Comparison of ENCODE assay signal across 14 cellular contexts in the genomic region with DNA sequence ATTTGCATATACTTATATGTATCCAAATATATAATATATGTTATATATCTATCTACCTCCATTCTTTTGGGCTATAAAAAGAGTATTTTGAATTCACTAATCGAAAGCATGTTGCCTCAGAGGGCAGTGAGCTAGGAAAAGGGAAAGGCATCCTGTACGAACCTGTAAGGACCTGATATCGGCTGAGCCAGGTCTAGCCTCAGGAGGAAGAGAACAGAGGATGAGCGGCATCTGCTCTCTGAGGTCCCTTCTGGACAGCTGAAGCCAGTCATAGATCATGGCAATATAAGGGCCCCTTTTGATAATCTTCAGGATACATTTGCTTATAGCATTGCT.
A peak's percentile ranks its signal among the peaks of the same experiment; 100 is the strongest.
DNase-seq lines count a peak whose midpoint lies in the region; ATAC-seq, FAIRE-seq and TF ChIP-seq lines count a peak whose summit lies in the region.
"Had no signal": no experiment of that assay in that cellular context is flagged by ENCODE, and none has a peak within 500 bp of the region (broad histone marks: within the 10 kb centered on the region; RNA-seq: fewer than 3 reads in every experiment).

No MANE protein-coding gene starts in this region.

- no peaks in the 10 kb centered on the region for H3K9me3 Mint-ChIP-seq in chondrocyte (ENCODE audit: low read depth)
- no peaks in the 10 kb centered on the region for H3K9me3 Mint-ChIP-seq in osteocyte (ENCODE audit: unreplicated experiment)
- H3K9me3 Mint-ChIP-seq: dendritic cell treated with granulocyte-macrophage colony-stimulating factor and Interleukin-4, amounts not matched to agents 40 ng/mL and 50 ng/mL, for 4 days; naive thymus-derived CD8-positive, alpha-beta T cell; stimulated activated effector memory CD8-positive, alpha-beta T cell treated with anti-CD3 and anti-CD28 coated beads, Interleukin-12 subunit alpha, Interleukin-12 subunit beta, amount 100 ng/mL, for 72 hours had no signal

- H3K4me3 Mint-ChIP-seq in chondrocyte (ENCODE audit: unreplicated experiment) (no peak overlapping the region), osteocyte (ENCODE audit: unreplicated experiment) (no peak overlapping the region)
- H3K4me3 Mint-ChIP-seq: activated naive CD8-positive, alpha-beta T cell; dendritic cell treated with granulocyte-macrophage colony-stimulating factor and Interleukin-4, amounts not matched to agents 40 ng/mL and 50 ng/mL, for 4 days; naive thymus-derived CD8-positive, alpha-beta T cell; stimulated activated effector memory CD8-positive, alpha-beta T cell treated with anti-CD3 and anti-CD28 coated beads, Interleukin-12 subunit alpha, Interleukin-12 subunit beta, amount 100 ng/mL, for 72 hours had no signal

- peaks cover 3% of the 10 kb centered on the region for H3K36me3 Mint-ChIP-seq in chondrocyte (ENCODE audit: low read depth)
- H3K36me3 Mint-ChIP-seq in osteocyte (ENCODE audit: unreplicated experiment), result peaks cover 2% of the 10 kb centered on the region
- H3K36me3 Mint-ChIP-seq: activated naive CD8-positive, alpha-beta T cell; naive thymus-derived CD8-positive, alpha-beta T cell; stimulated activated effector memory CD8-positive, alpha-beta T cell treated with anti-CD3 and anti-CD28 coated beads, Interleukin-12 subunit alpha, Interleukin-12 subunit beta, amount 100 ng/mL, for 72 hours had no signal

- TF ChIP-seq POLR2A in GM12891 (IDR thresholded peaks at IDR 0.05; ENCODE audit: low read depth, low read length), result no peak

- H3K4me1 Mint-ChIP-seq in chondrocyte (ENCODE audit: low read depth) (peaks cover 36% of the 10 kb centered on the region), osteocyte (ENCODE audit: unreplicated experiment) (peaks cover 33% of the 10 kb centered on the region)
- H3K4me1 Mint-ChIP-seq: stimulated activated effector memory CD8-positive, alpha-beta T cell treated with anti-CD3 and anti-CD28 coated beads, Interleukin-12 subunit alpha, Interleukin-12 subunit beta, amount 100 ng/mL, for 72 hours had no signal

- peak overlapping the region; percentile 42 for H3K27ac Mint-ChIP-seq in chondrocyte (ENCODE audit: unreplicated experiment)
- no peak overlapping the region for H3K27ac Mint-ChIP-seq in osteocyte (ENCODE audit: unreplicated experiment)
- H3K27ac Mint-ChIP-seq: activated naive CD8-positive, alpha-beta T cell; dendritic cell treated with granulocyte-macrophage colony-stimulating factor and Interleukin-4, amounts not matched to agents 40 ng/mL and 50 ng/mL, for 4 days had no signal

- FAIRE-seq in GM12891 (lab: Jason Lieb, UNC), result peak; percentile 40

- H3K27me3 Mint-ChIP-seq in chondrocyte (ENCODE audit: low read depth) (no peaks in the 10 kb centered on the region), osteocyte (ENCODE audit: unreplicated experiment) (no peaks in the 10 kb centered on the region)
- H3K27me3 Mint-ChIP-seq: activated naive CD8-positive, alpha-beta T cell; dendritic cell treated with granulocyte-macrophage colony-stimulating factor and Interleukin-4, amounts not matched to agents 40 ng/mL and 50 ng/mL, for 4 days had no signal

- ATAC-seq in GM18511 (IDR thresholded peaks at IDR 0.05; ENCODE audit: unreplicated experiment), result no peak

- TF ChIP-seq CTCF in chondrocyte (IDR thresholded peaks at IDR 0.05) (peak; percentile 64), osteocyte (IDR thresholded peaks at IDR 0.05) (peak; percentile 5)

- DNase-seq in GM12891 (ENCODE audit: insufficient read length, low spot score), result no peak
- peak; percentile 37 to 56 for DNase-seq in NCI-H526 (lab: John Stamatoyannopoulos, UW)
- no peak for DNase-seq in chondrocyte (ENCODE audit: low spot score)
- DNase-seq in osteocyte (ENCODE audit: extremely low spot score, unreplicated experiment), result no peak
- DNase-seq in NOMO-1 (lab: John Stamatoyannopoulos, UW; ENCODE audit: unreplicated experiment in 2 of 2), result no peak
- DNase-seq in COR-L47 (lab: John Stamatoyannopoulos, UW), result no peak
- DNase-seq: DMS79 treated with DMSO at 0.1 percent for 48 hours, NCI-H1436 treated with DMSO at 0.1 percent for 48 hours, T-helper 9 cell had no signal

TF ChIP-seq in GM12891, 5 proteins besides CTCF, POLR2A, EP300 and RAD21:
- TF ChIP-seq POLR2AphosphoS5 (IDR thresholded peaks at IDR 0.05; ENCODE audit: low read depth, low read length) (no peak), TAF1 (IDR thresholded peaks at IDR 0.05; ENCODE audit: low read depth, low read length) (no peak), PAX5 (IDR thresholded peaks at IDR 0.05; ENCODE audit: insufficient read depth, low read length, severe bottlenecking) (no peak), POU2F2 (IDR thresholded peaks at IDR 0.05; ENCODE audit: low read depth, low read length) (no peak), SPI1 (IDR thresholded peaks at IDR 0.05; ENCODE audit: low read depth, low read length) (no peak)

Comparison
In these comparisons a context has a peak if more than half of its experiments do, and no peak if none do; other contexts are left out.
1. DNase-seq: peak in NCI-H526 (2 of 2); none in GM12891 (single experiment), chondrocyte (single experiment), osteocyte (single experiment), NOMO-1 (0 of 2) and COR-L47 (single experiment).